In the genomic region with DNA sequence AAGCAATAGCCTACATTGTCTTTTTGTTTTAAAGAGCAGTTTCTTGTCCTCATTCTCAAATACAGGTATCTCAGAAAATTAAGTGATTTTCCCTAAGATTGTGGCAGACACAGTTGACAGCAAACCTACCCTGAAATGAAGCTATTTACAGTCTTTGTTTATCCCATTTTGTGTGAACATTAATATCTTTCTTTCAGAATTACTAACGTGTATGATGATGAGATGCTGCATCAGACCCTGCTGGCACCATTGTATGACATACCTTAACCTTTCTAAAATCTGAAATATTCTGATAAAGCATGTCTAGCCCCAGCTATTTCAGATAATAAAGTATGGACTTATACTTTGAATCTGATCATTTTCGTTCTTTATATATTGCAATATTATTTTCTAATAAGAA, we compare ENCODE assay signal across 9 cellular contexts.
"Had no signal": no experiment of that assay in that cellular context is flagged by ENCODE, and none has a peak within 500 bp of the region (broad histone marks: within the 10 kb centered on the region; RNA-seq: fewer than 3 reads in every experiment).

No MANE protein-coding gene starts in this region.

- H3K4me3 ChIP-seq: GM23338, K562 had no signal

- ATAC-seq: GM23338, K562 had no signal

- H2AFZ ChIP-seq: GM23338 had no signal

- H3K27ac Mint-ChIP-seq: GM23338, H9 had no signal

- H3K4me3 Mint-ChIP-seq: GM23338, H9 had no signal

- FAIRE-seq: H1, H54, HTR-8/SVneo, K562 had no signal

- H3K4me1 Mint-ChIP-seq: GM23338, H9 had no signal

- H3K4me2 ChIP-seq: GM23338 had no signal

- DNase-seq: H9, HCEC 1CT, IMR-90, KG1 had no signal

- H3K9me3 Mint-ChIP-seq: GM23338, H9 had no signal
